Comparison of ENCODE assay signal across 1 cellular context in the genomic region with DNA sequence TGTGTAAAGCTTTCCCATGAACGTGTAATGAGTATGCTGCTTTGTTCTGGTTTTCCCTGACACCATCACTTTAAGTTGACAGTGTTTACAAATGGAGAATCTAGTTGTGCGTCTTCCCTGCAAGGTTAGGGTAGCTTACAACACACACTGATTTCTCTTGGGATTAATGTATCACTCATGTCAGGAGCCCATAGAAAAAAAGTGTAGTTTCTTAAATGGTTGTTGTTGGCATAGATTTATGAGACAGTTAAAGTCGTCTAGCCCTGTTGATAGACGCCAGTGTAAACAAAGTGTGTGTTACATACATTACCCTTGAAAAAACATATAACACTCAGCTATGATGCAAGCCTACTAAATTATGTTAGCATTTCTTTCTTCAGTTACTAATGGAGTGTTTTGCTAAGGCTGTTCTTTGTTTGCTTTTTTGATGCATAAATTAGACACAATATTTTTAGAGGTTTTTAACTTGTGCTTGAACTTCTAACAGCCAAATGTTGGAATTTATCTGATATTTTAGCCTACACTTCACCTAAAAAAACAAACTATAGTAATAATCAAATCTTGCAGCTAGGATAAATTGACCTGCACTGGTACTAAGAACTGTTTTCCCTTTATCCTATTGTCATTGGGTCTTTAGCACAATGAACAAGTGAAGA.
TF ChIP-seq lines count a peak whose summit lies in the region.

No MANE protein-coding gene starts in this region.

TF ChIP-seq in HEK293, 187 proteins besides CTCF, POLR2A, EP300 and RAD21 (continued from another document and continues in another):
- TF ChIP-seq, protein P1, sequence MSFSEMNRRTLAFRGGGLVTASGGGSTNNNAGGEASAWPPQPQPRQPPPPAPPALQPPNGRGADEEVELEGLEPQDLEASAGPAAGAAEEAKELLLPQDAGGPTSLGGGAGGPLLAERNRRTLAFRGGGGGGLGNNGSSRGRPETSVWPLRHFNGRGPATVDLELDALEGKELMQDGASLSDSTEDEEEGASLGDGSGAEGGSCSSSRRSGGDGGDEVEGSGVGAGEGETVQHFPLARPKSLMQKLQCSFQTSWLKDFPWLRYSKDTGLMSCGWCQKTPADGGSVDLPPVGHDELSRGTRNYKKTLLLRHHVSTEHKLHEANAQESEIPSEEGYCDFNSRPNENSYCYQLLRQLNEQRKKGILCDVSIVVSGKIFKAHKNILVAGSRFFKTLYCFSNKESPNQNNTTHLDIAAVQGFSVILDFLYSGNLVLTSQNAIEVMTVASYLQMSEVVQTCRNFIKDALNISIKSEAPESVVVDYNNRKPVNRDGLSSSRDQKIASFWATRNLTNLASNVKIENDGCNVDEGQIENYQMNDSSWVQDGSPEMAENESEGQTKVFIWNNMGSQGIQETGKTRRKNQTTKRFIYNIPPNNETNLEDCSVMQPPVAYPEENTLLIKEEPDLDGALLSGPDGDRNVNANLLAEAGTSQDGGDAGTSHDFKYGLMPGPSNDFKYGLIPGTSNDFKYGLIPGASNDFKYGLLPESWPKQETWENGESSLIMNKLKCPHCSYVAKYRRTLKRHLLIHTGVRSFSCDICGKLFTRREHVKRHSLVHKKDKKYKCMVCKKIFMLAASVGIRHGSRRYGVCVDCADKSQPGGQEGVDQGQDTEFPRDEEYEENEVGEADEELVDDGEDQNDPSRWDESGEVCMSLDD (tag by site-specific recombination; IDR thresholded peaks at IDR 0.05), result no peak
- TF ChIP-seq ZNF561 (tag by site-specific recombination; IDR thresholded peaks at IDR 0.05; ENCODE audit: borderline replicate concordance) (peak; percentile 91; the same call in 1 of the 2 replicates), KLF16 (tag by site-specific recombination; IDR thresholded peaks at IDR 0.05) (no peak), SETDB1 (IDR thresholded peaks at IDR 0.05; ENCODE audit: insufficient read length, low read length) (peak; percentile 85), ZNF211 (tag by site-specific recombination; IDR thresholded peaks at IDR 0.05; ENCODE audit: low read depth) (no peak), MYNN (tag by site-specific recombination; IDR thresholded peaks at IDR 0.05; ENCODE audit: borderline replicate concordance) (no peak), SCRT1 (tag by site-specific recombination; IDR thresholded peaks at IDR 0.05; ENCODE audit: borderline replicate concordance) (0 out of 2 replicates have a peak, but pooled peaks have one; percentile 52), YY2 (tag by site-specific recombination; IDR thresholded peaks at IDR 0.05) (0 out of 2 replicates have a peak, but pooled peaks have one; percentile 34), REPIN1 (tag by site-specific recombination; IDR thresholded peaks at IDR 0.05; ENCODE audit: low read depth) (no peak), GLIS1 (tag by site-specific recombination; IDR thresholded peaks at IDR 0.05) (no peak), ZNF366 (tag by site-specific recombination; conservative IDR thresholded peaks at IDR 0.05) (peak; percentile 91), ZNF10 (tag by site-specific recombination; IDR thresholded peaks at IDR 0.05) (peak; percentile 75; the same call in 1 of the 2 replicates), ZNF768 (tag by site-specific recombination; IDR thresholded peaks at IDR 0.05) (no peak), GLI4 (tag by site-specific recombination; IDR thresholded peaks at IDR 0.05) (no peak), ZNF777 (tag by site-specific recombination; IDR thresholded peaks at IDR 0.05; ENCODE audit: borderline replicate concordance) (no peak), ZNF324 (tag by site-specific recombination; IDR thresholded peaks at IDR 0.05) (peak; percentile 85), ZNF19 (tag by site-specific recombination; IDR thresholded peaks at IDR 0.05; ENCODE audit: low read depth) (0 out of 2 replicates have a peak, but pooled peaks have one; percentile 5), ZNF785 (tag by site-specific recombination; IDR thresholded peaks at IDR 0.05) (no peak), ZNF202 (tag by site-specific recombination; IDR thresholded peaks at IDR 0.05; ENCODE audit: borderline replicate concordance) (no peak), ZNF48 (tag by site-specific recombination; IDR thresholded peaks at IDR 0.05) (no peak), ZNF223 (tag by site-specific recombination; IDR thresholded peaks at IDR 0.05) (no peak), ZNF510 (tag by site-specific recombination; IDR thresholded peaks at IDR 0.05; ENCODE audit: insufficient replicate concordance) (peak; percentile 32), ZNF121 (tag by site-specific recombination; IDR thresholded peaks at IDR 0.05) (no peak; the same call in 1 of the 2 replicates), ZNF473 (tag by site-specific recombination; IDR thresholded peaks at IDR 0.05) (no peak), ZNF707 (tag by site-specific recombination; IDR thresholded peaks at IDR 0.05) (no peak), ZNF664 (tag by site-specific recombination; IDR thresholded peaks at IDR 0.05) (peak; percentile 82), ZNF16 (tag by site-specific recombination; IDR thresholded peaks at IDR 0.05; ENCODE audit: low read depth) (no peak), ZNF558 (tag by site-specific recombination; IDR thresholded peaks at IDR 0.05) (peak; percentile 90), ZNF600 (tag by site-specific recombination; IDR thresholded peaks at IDR 0.05) (peak; percentile 74; the same call in 1 of the 2 replicates), GLI2 (tag by site-specific recombination; IDR thresholded peaks at IDR 0.05; ENCODE audit: borderline replicate concordance, low read depth) (peak; percentile 98), ZNF426 (tag by site-specific recombination; IDR thresholded peaks at IDR 0.05) (no peak), ZNF302 (tag by site-specific recombination; IDR thresholded peaks at IDR 0.05; ENCODE audit: low read depth) (no peak), ZNF404 (tag by site-specific recombination; IDR thresholded peaks at IDR 0.05) (no peak)
- TF ChIP-seq, protein P2, sequence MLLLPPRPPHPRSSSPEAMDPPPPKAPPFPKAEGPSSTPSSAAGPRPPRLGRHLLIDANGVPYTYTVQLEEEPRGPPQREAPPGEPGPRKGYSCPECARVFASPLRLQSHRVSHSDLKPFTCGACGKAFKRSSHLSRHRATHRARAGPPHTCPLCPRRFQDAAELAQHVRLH (tag by site-specific recombination; IDR thresholded peaks at IDR 0.05), result peak; percentile 98
- TF ChIP-seq, protein P3, sequence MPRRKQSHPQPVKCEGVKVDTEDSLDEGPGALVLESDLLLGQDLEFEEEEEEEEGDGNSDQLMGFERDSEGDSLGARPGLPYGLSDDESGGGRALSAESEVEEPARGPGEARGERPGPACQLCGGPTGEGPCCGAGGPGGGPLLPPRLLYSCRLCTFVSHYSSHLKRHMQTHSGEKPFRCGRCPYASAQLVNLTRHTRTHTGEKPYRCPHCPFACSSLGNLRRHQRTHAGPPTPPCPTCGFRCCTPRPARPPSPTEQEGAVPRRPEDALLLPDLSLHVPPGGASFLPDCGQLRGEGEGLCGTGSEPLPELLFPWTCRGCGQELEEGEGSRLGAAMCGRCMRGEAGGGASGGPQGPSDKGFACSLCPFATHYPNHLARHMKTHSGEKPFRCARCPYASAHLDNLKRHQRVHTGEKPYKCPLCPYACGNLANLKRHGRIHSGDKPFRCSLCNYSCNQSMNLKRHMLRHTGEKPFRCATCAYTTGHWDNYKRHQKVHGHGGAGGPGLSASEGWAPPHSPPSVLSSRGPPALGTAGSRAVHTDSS (tag by site-specific recombination; IDR thresholded peaks at IDR 0.05), result peak; percentile 75
- TF ChIP-seq, protein P4, sequence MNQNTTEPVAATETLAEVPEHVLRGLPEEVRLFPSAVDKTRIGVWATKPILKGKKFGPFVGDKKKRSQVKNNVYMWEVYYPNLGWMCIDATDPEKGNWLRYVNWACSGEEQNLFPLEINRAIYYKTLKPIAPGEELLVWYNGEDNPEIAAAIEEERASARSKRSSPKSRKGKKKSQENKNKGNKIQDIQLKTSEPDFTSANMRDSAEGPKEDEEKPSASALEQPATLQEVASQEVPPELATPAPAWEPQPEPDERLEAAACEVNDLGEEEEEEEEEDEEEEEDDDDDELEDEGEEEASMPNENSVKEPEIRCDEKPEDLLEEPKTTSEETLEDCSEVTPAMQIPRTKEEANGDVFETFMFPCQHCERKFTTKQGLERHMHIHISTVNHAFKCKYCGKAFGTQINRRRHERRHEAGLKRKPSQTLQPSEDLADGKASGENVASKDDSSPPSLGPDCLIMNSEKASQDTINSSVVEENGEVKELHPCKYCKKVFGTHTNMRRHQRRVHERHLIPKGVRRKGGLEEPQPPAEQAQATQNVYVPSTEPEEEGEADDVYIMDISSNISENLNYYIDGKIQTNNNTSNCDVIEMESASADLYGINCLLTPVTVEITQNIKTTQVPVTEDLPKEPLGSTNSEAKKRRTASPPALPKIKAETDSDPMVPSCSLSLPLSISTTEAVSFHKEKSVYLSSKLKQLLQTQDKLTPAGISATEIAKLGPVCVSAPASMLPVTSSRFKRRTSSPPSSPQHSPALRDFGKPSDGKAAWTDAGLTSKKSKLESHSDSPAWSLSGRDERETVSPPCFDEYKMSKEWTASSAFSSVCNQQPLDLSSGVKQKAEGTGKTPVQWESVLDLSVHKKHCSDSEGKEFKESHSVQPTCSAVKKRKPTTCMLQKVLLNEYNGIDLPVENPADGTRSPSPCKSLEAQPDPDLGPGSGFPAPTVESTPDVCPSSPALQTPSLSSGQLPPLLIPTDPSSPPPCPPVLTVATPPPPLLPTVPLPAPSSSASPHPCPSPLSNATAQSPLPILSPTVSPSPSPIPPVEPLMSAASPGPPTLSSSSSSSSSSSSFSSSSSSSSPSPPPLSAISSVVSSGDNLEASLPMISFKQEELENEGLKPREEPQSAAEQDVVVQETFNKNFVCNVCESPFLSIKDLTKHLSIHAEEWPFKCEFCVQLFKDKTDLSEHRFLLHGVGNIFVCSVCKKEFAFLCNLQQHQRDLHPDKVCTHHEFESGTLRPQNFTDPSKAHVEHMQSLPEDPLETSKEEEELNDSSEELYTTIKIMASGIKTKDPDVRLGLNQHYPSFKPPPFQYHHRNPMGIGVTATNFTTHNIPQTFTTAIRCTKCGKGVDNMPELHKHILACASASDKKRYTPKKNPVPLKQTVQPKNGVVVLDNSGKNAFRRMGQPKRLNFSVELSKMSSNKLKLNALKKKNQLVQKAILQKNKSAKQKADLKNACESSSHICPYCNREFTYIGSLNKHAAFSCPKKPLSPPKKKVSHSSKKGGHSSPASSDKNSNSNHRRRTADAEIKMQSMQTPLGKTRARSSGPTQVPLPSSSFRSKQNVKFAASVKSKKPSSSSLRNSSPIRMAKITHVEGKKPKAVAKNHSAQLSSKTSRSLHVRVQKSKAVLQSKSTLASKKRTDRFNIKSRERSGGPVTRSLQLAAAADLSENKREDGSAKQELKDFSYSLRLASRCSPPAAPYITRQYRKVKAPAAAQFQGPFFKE (tag by site-specific recombination; IDR thresholded peaks at IDR 0.05; ENCODE audit: borderline replicate concordance), result no peak
- TF ChIP-seq, protein P5, sequence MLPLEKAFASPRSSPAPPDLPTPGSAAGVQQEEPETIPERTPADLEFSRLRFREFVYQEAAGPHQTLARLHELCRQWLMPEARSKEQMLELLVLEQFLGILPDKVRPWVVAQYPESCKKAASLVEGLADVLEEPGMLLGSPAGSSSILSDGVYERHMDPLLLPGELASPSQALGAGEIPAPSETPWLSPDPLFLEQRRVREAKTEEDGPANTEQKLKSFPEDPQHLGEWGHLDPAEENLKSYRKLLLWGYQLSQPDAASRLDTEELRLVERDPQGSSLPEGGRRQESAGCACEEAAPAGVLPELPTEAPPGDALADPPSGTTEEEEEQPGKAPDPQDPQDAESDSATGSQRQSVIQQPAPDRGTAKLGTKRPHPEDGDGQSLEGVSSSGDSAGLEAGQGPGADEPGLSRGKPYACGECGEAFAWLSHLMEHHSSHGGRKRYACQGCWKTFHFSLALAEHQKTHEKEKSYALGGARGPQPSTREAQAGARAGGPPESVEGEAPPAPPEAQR (tag by site-specific recombination; IDR thresholded peaks at IDR 0.05), result no peak; the same call in 1 of the 2 replicates
- TF ChIP-seq, protein P6, sequence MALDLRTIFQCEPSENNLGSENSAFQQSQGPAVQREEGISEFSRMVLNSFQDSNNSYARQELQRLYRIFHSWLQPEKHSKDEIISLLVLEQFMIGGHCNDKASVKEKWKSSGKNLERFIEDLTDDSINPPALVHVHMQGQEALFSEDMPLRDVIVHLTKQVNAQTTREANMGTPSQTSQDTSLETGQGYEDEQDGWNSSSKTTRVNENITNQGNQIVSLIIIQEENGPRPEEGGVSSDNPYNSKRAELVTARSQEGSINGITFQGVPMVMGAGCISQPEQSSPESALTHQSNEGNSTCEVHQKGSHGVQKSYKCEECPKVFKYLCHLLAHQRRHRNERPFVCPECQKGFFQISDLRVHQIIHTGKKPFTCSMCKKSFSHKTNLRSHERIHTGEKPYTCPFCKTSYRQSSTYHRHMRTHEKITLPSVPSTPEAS (tag by site-specific recombination; IDR thresholded peaks at IDR 0.05), result peak; percentile 67
- TF ChIP-seq, protein P7, sequence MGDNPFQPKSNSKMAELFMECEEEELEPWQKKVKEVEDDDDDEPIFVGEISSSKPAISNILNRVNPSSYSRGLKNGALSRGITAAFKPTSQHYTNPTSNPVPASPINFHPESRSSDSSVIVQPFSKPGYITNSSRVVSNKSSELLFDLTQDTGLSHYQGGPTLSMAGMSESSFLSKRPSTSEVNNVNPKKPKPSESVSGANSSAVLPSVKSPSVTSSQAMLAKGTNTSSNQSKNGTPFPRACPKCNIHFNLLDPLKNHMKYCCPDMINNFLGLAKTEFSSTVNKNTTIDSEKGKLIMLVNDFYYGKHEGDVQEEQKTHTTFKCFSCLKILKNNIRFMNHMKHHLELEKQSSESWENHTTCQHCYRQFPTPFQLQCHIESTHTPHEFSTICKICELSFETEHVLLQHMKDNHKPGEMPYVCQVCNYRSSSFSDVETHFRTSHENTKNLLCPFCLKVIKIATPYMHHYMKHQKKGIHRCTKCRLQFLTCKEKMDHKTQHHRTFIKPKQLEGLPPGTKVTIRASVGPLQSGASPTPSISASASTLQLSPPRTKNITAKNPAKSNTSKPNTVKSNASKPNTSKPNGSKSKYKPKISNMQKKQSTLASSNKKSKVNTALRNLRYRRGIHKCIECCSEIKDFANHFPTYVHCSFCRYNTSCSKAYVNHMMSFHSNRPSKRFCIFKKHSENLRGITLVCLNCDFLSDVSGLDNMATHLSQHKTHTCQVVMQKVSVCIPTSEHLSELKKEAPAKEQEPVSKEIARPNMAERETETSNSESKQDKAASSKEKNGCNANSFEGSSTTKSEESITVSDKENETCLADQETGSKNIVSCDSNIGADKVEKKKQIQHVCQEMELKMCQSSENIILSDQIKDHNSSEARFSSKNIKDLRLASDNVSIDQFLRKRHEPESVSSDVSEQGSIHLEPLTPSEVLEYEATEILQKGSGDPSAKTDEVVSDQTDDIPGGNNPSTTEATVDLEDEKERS (tag by site-specific recombination; IDR thresholded peaks at IDR 0.05), result no peak
- TF ChIP-seq, protein P8, sequence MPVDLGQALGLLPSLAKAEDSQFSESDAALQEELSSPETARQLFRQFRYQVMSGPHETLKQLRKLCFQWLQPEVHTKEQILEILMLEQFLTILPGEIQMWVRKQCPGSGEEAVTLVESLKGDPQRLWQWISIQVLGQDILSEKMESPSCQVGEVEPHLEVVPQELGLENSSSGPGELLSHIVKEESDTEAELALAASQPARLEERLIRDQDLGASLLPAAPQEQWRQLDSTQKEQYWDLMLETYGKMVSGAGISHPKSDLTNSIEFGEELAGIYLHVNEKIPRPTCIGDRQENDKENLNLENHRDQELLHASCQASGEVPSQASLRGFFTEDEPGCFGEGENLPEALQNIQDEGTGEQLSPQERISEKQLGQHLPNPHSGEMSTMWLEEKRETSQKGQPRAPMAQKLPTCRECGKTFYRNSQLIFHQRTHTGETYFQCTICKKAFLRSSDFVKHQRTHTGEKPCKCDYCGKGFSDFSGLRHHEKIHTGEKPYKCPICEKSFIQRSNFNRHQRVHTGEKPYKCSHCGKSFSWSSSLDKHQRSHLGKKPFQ (tag by site-specific recombination; IDR thresholded peaks at IDR 0.05), result peak; percentile 88
